Comparison of ENCODE assay signal across 1 cellular context in the genomic region with DNA sequence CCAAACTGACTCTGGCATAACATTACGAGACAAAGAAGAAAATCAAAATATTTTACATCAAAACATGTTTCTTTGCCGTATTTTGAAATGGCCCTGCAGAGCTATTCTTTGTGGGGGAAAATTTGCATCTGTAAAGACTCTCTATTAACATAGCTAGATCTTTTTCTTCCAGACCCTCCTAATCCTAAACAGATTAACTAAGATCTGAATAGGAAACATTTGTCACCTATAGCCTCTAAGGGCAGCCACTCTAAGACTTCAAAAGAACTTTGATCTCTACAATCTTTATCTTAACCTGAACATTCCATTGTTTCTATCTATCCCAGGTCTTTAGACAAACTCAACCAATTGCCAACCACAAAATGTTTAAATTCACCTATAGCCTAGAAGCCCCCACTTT.
TF ChIP-seq lines count a peak whose summit lies in the region.

No MANE protein-coding gene starts in this region.

TF ChIP-seq in SK-N-SH treated with all-trans-retinoic acid at 6 μM for 48 hours, 23 proteins besides CTCF, POLR2A, EP300 and RAD21 (continued from another document):
- TF ChIP-seq, protein P1, sequence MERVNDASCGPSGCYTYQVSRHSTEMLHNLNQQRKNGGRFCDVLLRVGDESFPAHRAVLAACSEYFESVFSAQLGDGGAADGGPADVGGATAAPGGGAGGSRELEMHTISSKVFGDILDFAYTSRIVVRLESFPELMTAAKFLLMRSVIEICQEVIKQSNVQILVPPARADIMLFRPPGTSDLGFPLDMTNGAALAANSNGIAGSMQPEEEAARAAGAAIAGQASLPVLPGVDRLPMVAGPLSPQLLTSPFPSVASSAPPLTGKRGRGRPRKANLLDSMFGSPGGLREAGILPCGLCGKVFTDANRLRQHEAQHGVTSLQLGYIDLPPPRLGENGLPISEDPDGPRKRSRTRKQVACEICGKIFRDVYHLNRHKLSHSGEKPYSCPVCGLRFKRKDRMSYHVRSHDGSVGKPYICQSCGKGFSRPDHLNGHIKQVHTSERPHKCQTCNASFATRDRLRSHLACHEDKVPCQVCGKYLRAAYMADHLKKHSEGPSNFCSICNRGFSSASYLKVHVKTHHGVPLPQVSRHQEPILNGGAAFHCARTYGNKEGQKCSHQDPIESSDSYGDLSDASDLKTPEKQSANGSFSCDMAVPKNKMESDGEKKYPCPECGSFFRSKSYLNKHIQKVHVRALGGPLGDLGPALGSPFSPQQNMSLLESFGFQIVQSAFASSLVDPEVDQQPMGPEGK (CRISPR knock-in tag; IDR thresholded peaks at IDR 0.05; ENCODE audit: borderline replicate concordance) = no peak
- TF ChIP-seq, protein P2, sequence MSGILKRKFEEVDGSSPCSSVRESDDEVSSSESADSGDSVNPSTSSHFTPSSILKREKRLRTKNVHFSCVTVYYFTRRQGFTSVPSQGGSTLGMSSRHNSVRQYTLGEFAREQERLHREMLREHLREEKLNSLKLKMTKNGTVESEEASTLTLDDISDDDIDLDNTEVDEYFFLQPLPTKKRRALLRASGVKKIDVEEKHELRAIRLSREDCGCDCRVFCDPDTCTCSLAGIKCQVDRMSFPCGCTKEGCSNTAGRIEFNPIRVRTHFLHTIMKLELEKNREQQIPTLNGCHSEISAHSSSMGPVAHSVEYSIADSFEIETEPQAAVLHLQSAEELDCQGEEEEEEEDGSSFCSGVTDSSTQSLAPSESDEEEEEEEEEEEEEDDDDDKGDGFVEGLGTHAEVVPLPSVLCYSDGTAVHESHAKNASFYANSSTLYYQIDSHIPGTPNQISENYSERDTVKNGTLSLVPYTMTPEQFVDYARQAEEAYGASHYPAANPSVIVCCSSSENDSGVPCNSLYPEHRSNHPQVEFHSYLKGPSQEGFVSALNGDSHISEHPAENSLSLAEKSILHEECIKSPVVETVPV (CRISPR knock-in tag; IDR thresholded peaks at IDR 0.05) = no peak
